ENCODE assay signal across 8 cellular contexts in the genomic region with DNA sequence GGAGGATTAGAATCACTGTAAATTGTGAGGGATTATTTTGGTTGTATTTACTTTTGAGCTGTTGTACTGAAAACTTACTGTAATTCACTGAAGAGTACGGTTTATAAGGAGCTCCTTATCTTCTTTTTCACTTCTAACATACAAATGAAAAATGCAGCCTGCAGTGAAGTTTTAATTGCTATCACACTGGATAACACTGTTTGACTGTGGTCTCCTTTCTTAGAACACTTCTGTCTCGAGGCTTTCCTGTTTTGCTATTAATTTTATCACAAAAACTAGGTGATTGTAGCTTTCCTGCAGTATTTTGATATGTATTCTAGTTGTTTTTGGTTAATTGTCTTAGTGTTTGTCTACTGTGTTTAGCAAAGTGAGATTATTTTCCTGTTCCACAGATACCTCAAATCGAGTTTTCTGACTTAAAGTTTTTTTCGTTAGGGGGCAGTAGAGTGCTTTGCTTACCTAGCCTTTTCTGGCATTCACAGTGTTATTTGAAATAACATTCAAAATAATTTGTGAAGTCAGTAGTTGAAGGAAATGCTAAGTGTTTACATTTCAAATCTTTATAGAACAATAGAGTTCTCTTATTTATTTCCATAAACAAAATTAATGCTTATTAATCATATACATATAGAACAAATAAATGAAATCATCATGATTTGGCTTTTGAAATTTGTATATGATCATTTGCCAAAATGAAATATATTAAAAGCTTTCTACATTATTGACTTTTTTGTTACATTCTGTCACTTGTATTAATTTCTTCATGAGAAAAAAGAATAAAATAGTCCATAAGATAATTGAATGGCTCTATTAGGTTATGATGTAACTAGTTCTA. TPM values are rescaled to one million over a fixed set of nuclear protein-coding genes. Genes with fewer than 3 reads are reported as not detected.
DNase-seq lines count a peak whose midpoint lies in the region; ATAC-seq, FAIRE-seq and TF ChIP-seq lines count a peak whose summit lies in the region.

No MANE protein-coding gene starts in this region.

- 0 out of 2 replicates have a peak, but pooled peaks cover 3% of the 10 kb centered on the region for H3K9me2 ChIP-seq in SK-N-SH

- H3K36me3 ChIP-seq in SK-N-SH (replicated peaks in 1 of 2; ENCODE audit: control insufficient read depth in 1 of 2, insufficient read depth in 2 of 2, low read length in 1 of 2) (peaks cover 5 to 10% of the 10 kb centered on the region in 2 experiments), pancreas (no peaks in the 10 kb centered on the region)

- no peak overlapping the region for H2AFZ ChIP-seq in SK-N-SH (ENCODE audit: low read depth)

- no peaks in the 10 kb centered on the region for H3K27me3 ChIP-seq in SK-N-SH (ENCODE audit: insufficient read depth)
- H3K27me3 ChIP-seq in pancreas = no peaks in the 10 kb centered on the region

- 7% methylated on average over 4 of the region's 4 CpGs for WGBS in SK-N-SH (ENCODE audit: low lambda C conversion rate)
- WGBS in pancreas, 2 donors = 4 to 5% methylated on average over 4 of the region's 4 CpGs

- DNase-seq in CD1c-positive myeloid dendritic cell (ENCODE audit: extremely low spot score) (peak; percentile 66), GM19239 (ENCODE audit: insufficient read length, low spot score) (no peak), NAMALWA (ENCODE audit: low spot score) (peak; percentile 69), SK-N-SH (peak; percentile 37), fibroblast of pulmonary artery (ENCODE audit: low read depth) (peak; percentile 78), pancreas (no peak), nucleus accumbens (lab: John Stamatoyannopoulos, UW) (no peak)

- no peaks in the 10 kb centered on the region for H3F3A ChIP-seq in SK-N-SH (replicated peaks; ENCODE audit: insufficient read depth)

- no peaks in the 10 kb centered on the region for H4K20me1 ChIP-seq in SK-N-SH (ENCODE audit: insufficient read depth)

- CTCF ChIA-PET in SK-N-SH (lab: Yijun Ruan, JAX) = interaction anchor here (0.7 to 2.2 kb wide), 32 partner anchors 10 to 1317 kb away, joined by 3 to 13 read pairs (median 4); partner anchors contain the start of gene SEMA6A

- peak; percentile 92 for TF ChIP-seq RAD21 in SK-N-SH (IDR thresholded peaks at IDR 0.05; ENCODE audit: low read length)

- no peak for TF ChIP-seq EP300 in SK-N-SH (IDR thresholded peaks at IDR 0.05; ENCODE audit: borderline replicate concordance in 1 of 2, low read depth in 1 of 2, low read length in 1 of 2)

- no peaks in the 10 kb centered on the region; the same call in 1 of the 2 replicates for H3K79me2 ChIP-seq in SK-N-SH (ENCODE audit: insufficient read depth)

- H3K4me1 ChIP-seq in SK-N-SH (ENCODE audit: control insufficient read depth in 1 of 2, insufficient read depth in 2 of 2, low read depth in 1 of 2, low read length in 1 of 2) (no peaks in the 10 kb centered on the region), pancreas (peaks cover 0 to 3% (median 0%) of the 10 kb centered on the region in 3 donors)

- intact Hi-C loops in pancreas (cut with DNase I) = no loop called here

- ATAC-seq in pancreas = peak in 3 of 4 donors; percentile 78 to 86 (median 79)
- no peak for ATAC-seq in GM18519 (IDR thresholded peaks at IDR 0.05; ENCODE audit: low FRiP score, unreplicated experiment)

- FAIRE-seq in GM19239 (lab: Jason Lieb, UNC) (peak; percentile 70), pancreas (lab: Jason Lieb, UNC) (peak; percentile 93)

- TF ChIP-seq CTCF in SK-N-SH (IDR thresholded peaks at IDR 0.05) (peak; percentile 91), fibroblast of pulmonary artery (IDR thresholded peaks at IDR 0.05; ENCODE audit: low read length, missing control alignments) (peak; percentile 78), pancreas (IDR thresholded peaks at IDR 0.05) (peak in 3 of 4 donors; percentile 58 to 60 (median 60))

- H3K4me2 ChIP-seq in SK-N-SH = no peak overlapping the region

- H3K9ac ChIP-seq in SK-N-SH = no peak overlapping the region

- POLR2A ChIA-PET in SK-N-SH (lab: Yijun Ruan, JAX) = no interaction called here

- no peaks in the 10 kb centered on the region for H3K9me3 ChIP-seq in SK-N-SH
- H3K9me3 ChIP-seq in pancreas = no peaks in the 10 kb centered on the region

- H3K4me3 ChIP-seq in SK-N-SH (ENCODE audit: low read depth in 2 of 2, low read length in 1 of 2) = no peak overlapping the region
- no peak overlapping the region for H3K4me3 ChIP-seq in fibroblast of pulmonary artery (replicated peaks; ENCODE audit: low read depth, low read length)
- no peak overlapping the region for H3K4me3 ChIP-seq in pancreas

- no peak overlapping the region for H3K27ac ChIP-seq in SK-N-SH (ENCODE audit: low read depth in 2 of 2, low read length in 1 of 2)
- H3K27ac ChIP-seq in pancreas = no peak overlapping the region

TF ChIP-seq in SK-N-SH, 30 proteins besides CTCF, POLR2A, EP300 and RAD21:
- TF ChIP-seq EZH2phosphoT487 (IDR thresholded peaks at IDR 0.05; ENCODE audit: borderline replicate concordance, low read depth) (no peak), TEAD4 (IDR thresholded peaks at IDR 0.05; ENCODE audit: borderline replicate concordance, insufficient read depth) (no peak), SMC3 (IDR thresholded peaks at IDR 0.05; ENCODE audit: low read depth, low read length) (peak; percentile 57; the same call in 1 of the 2 replicates), GATA2 (CRISPR knock-in tag; IDR thresholded peaks at IDR 0.05) (no peak), TCF12 (IDR thresholded peaks at IDR 0.05) (no peak), ELF1 (IDR thresholded peaks at IDR 0.05) (no peak)

RNA-seq across cellular contexts. Expression of gene COMMD10, which starts 52.9 kb away (rescaled TPM):
- polyA plus RNA-seq in SK-N-SH (2012; rRNA removed) (9.4 and 13.6 TPM in 2 replicates), pancreas (10 to 100 TPM; 14.3 to 14.8 TPM)
- polyA plus RNA-seq in SK-N-SH (2012; cell fraction: cytosol; rRNA removed) = 18.8 and 21.4 TPM in 2 replicates
- polyA plus RNA-seq in SK-N-SH (2012; cell fraction: nucleus; rRNA removed) = 3.7 and 11.5 TPM in 2 replicates
- total RNA-seq in pancreas = 10 to 100 TPM; 12.8 to 21.8 (median 14.7) TPM

Comparison
In these comparisons a context has a peak if more than half of its experiments do, and no peak if none do; other contexts are left out.
1. DNase-seq: peak in CD1c-positive myeloid dendritic cell (single experiment), NAMALWA (single experiment), SK-N-SH (single experiment) and fibroblast of pulmonary artery (single experiment); none in GM19239 (single experiment), pancreas (0 of 6) and nucleus accumbens (0 of 56).
2. Peak in every context shown above with its lines, with median percentiles within 50 percentile points of each other: CTCF ChIP-seq.